Comparison of ENCODE assay signal across 21 cellular contexts in genomic region chr16:78278047-78278446, GRCh38.
"Had no signal": no experiment of that assay in that cellular context is flagged by ENCODE, and none has a peak within 500 bp of the region (broad histone marks: within the 10 kb centered on the region; RNA-seq: fewer than 3 reads in every experiment).

No MANE protein-coding gene starts in this region.

- H3K9ac ChIP-seq: KMS-11, SK-N-SH had no signal

- DNase-seq: activated CD4-positive, alpha-beta T cell treated with anti-CD3 and anti-CD28 coated beads for 4 hours; activated CD8-positive, alpha-beta memory T cell treated with anti-CD3 and anti-CD28 coated beads, Interleukin-2, amount 50 U/mL, for 4 hours; activated CD8-positive, alpha-beta T cell treated with anti-CD3 and anti-CD28 coated beads for 36 hours; activated naive CD4-positive, alpha-beta T cell treated with anti-CD3 and anti-CD28 coated beads, Interleukin-2, amount 50 U/mL, for 16 hours; activated naive CD8-positive, alpha-beta T cell treated with anti-CD3 and anti-CD28 coated beads, Interleukin-2, amount 10 ng/mL, durations not matched to agents 7 days and 5 days; aorta; MV-4-11; NCI-H1105 treated with DMSO at 0.1 percent for 48 hours; NCI-H1436 treated with DMSO at 0.1 percent for 48 hours; NCI-H1930; NCI-H226; NCI-H526; NCI-H774; NK-92 treated with Interleukin-12 subunit alpha and Interleukin-12 subunit beta, amount 100 ng/mL, for 24 hours; OCI-M1; RPMI8226 had no signal

- H3K4me3 ChIP-seq: breast epithelium had no signal

- H3K4me2 ChIP-seq: KMS-11 had no signal

- H3K4me3 Mint-ChIP-seq: activated CD8-positive, alpha-beta T cell treated with anti-CD3 and anti-CD28 coated beads for 36 hours; activated naive CD8-positive, alpha-beta T cell treated with anti-CD3 and anti-CD28 coated beads, Interleukin-2, amount 10 ng/mL, durations not matched to agents 7 days and 5 days; IgD-negative memory B cell; T-helper 2 cell treated with Interferon-gamma antibody and Interleukin-4, amounts not matched to agents 5 μg/mL and 100 μg/mL, for 36 hours had no signal

- H3K27me3 Mint-ChIP-seq: activated CD8-positive, alpha-beta T cell treated with anti-CD3 and anti-CD28 coated beads for 36 hours; activated naive CD8-positive, alpha-beta T cell treated with anti-CD3 and anti-CD28 coated beads, Interleukin-2, amount 10 ng/mL, durations not matched to agents 7 days and 5 days; IgD-negative memory B cell had no signal

- H3K27ac Mint-ChIP-seq: activated CD8-positive, alpha-beta T cell treated with anti-CD3 and anti-CD28 coated beads for 36 hours; activated naive CD8-positive, alpha-beta T cell treated with anti-CD3 and anti-CD28 coated beads, Interleukin-2, amount 10 ng/mL, durations not matched to agents 7 days and 5 days; IgD-negative memory B cell; T-helper 2 cell treated with Interferon-gamma antibody and Interleukin-4, amounts not matched to agents 5 μg/mL and 100 μg/mL, for 36 hours had no signal

- H3K4me1 ChIP-seq: breast epithelium had no signal

- H3K9me3 ChIP-seq: breast epithelium, SK-N-SH had no signal

- H3K4me1 Mint-ChIP-seq: activated naive CD8-positive, alpha-beta T cell treated with anti-CD3 and anti-CD28 coated beads, Interleukin-2, amount 10 ng/mL, durations not matched to agents 7 days and 5 days; IgD-negative memory B cell had no signal

- H3K27me3 ChIP-seq: breast epithelium had no signal

- H3K9me3 Mint-ChIP-seq: activated CD8-positive, alpha-beta T cell treated with anti-CD3 and anti-CD28 coated beads for 36 hours; activated naive CD8-positive, alpha-beta T cell treated with anti-CD3 and anti-CD28 coated beads, Interleukin-2, amount 10 ng/mL, durations not matched to agents 7 days and 5 days; IgD-negative memory B cell; T-helper 2 cell treated with Interferon-gamma antibody and Interleukin-4, amounts not matched to agents 5 μg/mL and 100 μg/mL, for 36 hours had no signal

- H3K36me3 ChIP-seq: breast epithelium had no signal

- H3K27ac ChIP-seq: breast epithelium, KMS-11 had no signal
